19 cellular contexts compared by ENCODE assay signal in genomic region chr13:78161266-78161665, GRCh38.
"Had no signal": no experiment of that assay in that cellular context is flagged by ENCODE, and none has a peak within 500 bp of the region (broad histone marks: within the 10 kb centered on the region; RNA-seq: fewer than 3 reads in every experiment).

No MANE protein-coding gene starts in this region.

- DNase-seq: activated CD4-positive, alpha-beta T cell treated with anti-CD3 and anti-CD28 coated beads for 4 hours; activated CD8-positive, alpha-beta T cell treated with anti-CD3 and anti-CD28 coated beads for 36 hours; activated effector memory CD4-positive, alpha-beta T cell treated with anti-CD3 and anti-CD28 coated beads, Interleukin-2, amount 50 U/mL, for 16 hours; activated T-cell treated with anti-CD3 and anti-CD28 coated beads, Interleukin-2, amount 50 U/mL, for 48 hours; colonic mucosa; effector CD4-positive, alpha-beta T cell; hippocampal formation; kidney; left lung; mucosa of descending colon; naive thymus-derived CD4-positive, alpha-beta T cell; ovary; right lobe of liver; stimulated activated CD4-positive, alpha-beta T cell treated with anti-CD3 and anti-CD28 coated beads, Interleukin-12 subunit alpha, Interleukin-12 subunit beta, amount 100 ng/mL, for 4 hours; stimulated activated CD4-positive, alpha-beta T cell treated with anti-CD3 and anti-CD28 coated beads, Interleukin-2, amount 100 ng/mL, for 24 hours had no signal

- ATAC-seq: left lung, mucosa of descending colon, right lobe of liver, WTC11 had no signal

- H3K4me1 ChIP-seq: colonic mucosa, left lung, right lobe of liver had no signal

- H3K9me3 ChIP-seq: colonic mucosa, esophagus muscularis mucosa, left lung, mucosa of descending colon, ovary, right lobe of liver, thoracic aorta had no signal

- H3K36me3 ChIP-seq: colonic mucosa, esophagus muscularis mucosa, left lung, ovary, right lobe of liver, thoracic aorta had no signal

- H3K27ac ChIP-seq: colonic mucosa, esophagus muscularis mucosa, left lung, ovary, right lobe of liver, thoracic aorta had no signal

- H3K27me3 ChIP-seq: colonic mucosa, esophagus muscularis mucosa, left lung, ovary, right lobe of liver had no signal

- H3K27ac Mint-ChIP-seq: activated CD8-positive, alpha-beta T cell treated with anti-CD3 and anti-CD28 coated beads for 36 hours; activated naive CD4-positive, alpha-beta T cell treated with anti-CD3 and anti-CD28 coated beads, Interleukin-2, amount 50 U/mL, for 72 hours; naive thymus-derived CD4-positive, alpha-beta T cell; WTC11 had no signal

- H3K36me3 Mint-ChIP-seq: activated naive CD4-positive, alpha-beta T cell treated with anti-CD3 and anti-CD28 coated beads, Interleukin-2, amount 50 U/mL, for 72 hours; naive thymus-derived CD4-positive, alpha-beta T cell; WTC11 had no signal

- H3K4me3 Mint-ChIP-seq: activated CD8-positive, alpha-beta T cell treated with anti-CD3 and anti-CD28 coated beads for 36 hours; naive thymus-derived CD4-positive, alpha-beta T cell; WTC11 had no signal

- H3K4me3 ChIP-seq: colonic mucosa, esophagus muscularis mucosa, left lung, mucosa of descending colon, ovary, right lobe of liver, thoracic aorta had no signal

- H3K9me3 Mint-ChIP-seq: activated CD8-positive, alpha-beta T cell treated with anti-CD3 and anti-CD28 coated beads for 36 hours; activated naive CD4-positive, alpha-beta T cell treated with anti-CD3 and anti-CD28 coated beads, Interleukin-2, amount 50 U/mL, for 72 hours; WTC11 had no signal
